20 cellular contexts compared by ENCODE assay signal in genomic region chr2:108829916-108830315, GRCh38.
"Had no signal": no experiment of that assay in that cellular context is flagged by ENCODE, and none has a peak within 500 bp of the region (broad histone marks: within the 10 kb centered on the region; RNA-seq: fewer than 3 reads in every experiment).

No MANE protein-coding gene starts in this region.

- ATAC-seq: effector memory CD8-positive, alpha-beta T cell; gastrocnemius medialis; heart right ventricle; left cardiac atrium; left lung; left ventricle myocardium superior; lower lobe of right lung; mucosa of descending colon; naive thymus-derived CD8-positive, alpha-beta T cell had no signal

- H3K9me3 ChIP-seq: colonic mucosa, esophagus muscularis mucosa, gastrocnemius medialis, heart right ventricle, left lung, lower lobe of right lung, mucosa of descending colon had no signal

- H3K36me3 ChIP-seq: colonic mucosa, esophagus muscularis mucosa, gastrocnemius medialis, heart right ventricle, left lung, lower lobe of right lung had no signal

- H3K27ac ChIP-seq: colonic mucosa, esophagus muscularis mucosa, gastrocnemius medialis, heart right ventricle, left lung, lower lobe of right lung had no signal

- H3K27me3 ChIP-seq: colonic mucosa, esophagus muscularis mucosa, gastrocnemius medialis, heart right ventricle, left lung had no signal

- DNase-seq: colonic mucosa; cortex of kidney; effector CD8-positive, alpha-beta T cell; effector memory CD8-positive, alpha-beta T cell; endodermal cell; foreskin melanocyte; gastrocnemius medialis; glutamatergic neuron; head of caudate nucleus; heart right ventricle; hippocampal formation; left cardiac atrium; left lung; left ventricle myocardium superior; lower lobe of right lung; mesenchymal stem cell; mucosa of descending colon; naive B cell; naive thymus-derived CD8-positive, alpha-beta T cell had no signal

- H3K4me1 ChIP-seq: colonic mucosa, esophagus muscularis mucosa, gastrocnemius medialis, heart right ventricle, lower lobe of right lung had no signal

- H3K4me3 ChIP-seq: colonic mucosa, esophagus muscularis mucosa, gastrocnemius medialis, heart right ventricle, left lung, lower lobe of right lung, mucosa of descending colon had no signal
